ENCODE assay signal across 10 cellular contexts in genomic region chr18:62784338-62784965, GRCh38.
DNase-seq lines count a peak whose midpoint lies in the region; ATAC-seq, FAIRE-seq and TF ChIP-seq lines count a peak whose summit lies in the region.
"Had no signal": no experiment of that assay in that cellular context is flagged by ENCODE, and none has a peak within 500 bp of the region (broad histone marks: within the 10 kb centered on the region; RNA-seq: fewer than 3 reads in every experiment).

No MANE protein-coding gene starts in this region.

- H3K27me3 Mint-ChIP-seq in activated CD4-positive, alpha-beta T cell treated with anti-CD3 and anti-CD28 coated beads for 36 hours = peaks cover 3% of the 10 kb centered on the region
- no peaks in the 10 kb centered on the region for H3K27me3 Mint-ChIP-seq in MCF 10A (ENCODE audit: insufficient read depth, unreplicated experiment)

- intact Hi-C loops in activated CD4-positive, alpha-beta T cell treated with anti-CD3 and anti-CD28 coated beads for 36 hours (cut with DNase I, micrococcal nuclease) = loop anchor here (1.0 to 5.0 kb wide), 5 partner anchors 61 to 278 kb away; partner anchors contain the start of gene PHLPP1 (in 1 of the 2)
- intact Hi-C loops in MCF 10A (cut with micrococcal nuclease) = no loop called here

- no peak for FAIRE-seq in urothelium cell line (lab: Jason Lieb, UNC)
- FAIRE-seq: H54 had no signal

- POLR2A ChIA-PET in activated CD4-positive, alpha-beta T cell treated with anti-CD3 and anti-CD28 coated beads for 36 hours (lab: Charles Lee) = interaction anchor here (0.9 kb wide), 1 partner anchor 68 kb away, joined by 3 read pairs; no protein-coding TSS in a partner anchor
- POLR2A ChIA-PET in MCF 10A (lab: Yijun Ruan, JAX) = interaction anchor here (1.1 to 4.7 kb wide), 3 partner anchors 19 to 68 kb away, joined by 3 to 62 read pairs (median 3); partner anchors contain the start of gene PHLPP1

- H3K36me3 Mint-ChIP-seq in activated CD4-positive, alpha-beta T cell treated with anti-CD3 and anti-CD28 coated beads for 36 hours (ENCODE audit: low read depth) = no peaks in the 10 kb centered on the region
- no peaks in the 10 kb centered on the region for H3K36me3 Mint-ChIP-seq in MCF 10A (ENCODE audit: insufficient read depth, unreplicated experiment)

- no peak for TF ChIP-seq CTCF in MCF 10A (IDR thresholded peaks at IDR 0.05; ENCODE audit: unreplicated experiment)

- H3K27ac Mint-ChIP-seq in activated CD4-positive, alpha-beta T cell treated with anti-CD3 and anti-CD28 coated beads for 36 hours = peak overlapping the region; percentile 53
- H3K27ac Mint-ChIP-seq in MCF 10A (ENCODE audit: low read depth, unreplicated experiment) = peak overlapping the region; percentile 95

- ATAC-seq in activated CD4-positive, alpha-beta T cell treated with anti-CD3 and anti-CD28 coated beads for 36 hours = peak; percentile 73
- ATAC-seq in stimulated activated naive CD8-positive, alpha-beta T cell treated with anti-CD3 and anti-CD28 coated beads, Interleukin-15, Interleukin-2, amounts not matched to agents 100 U/mL and 50 U/mL, for 24 hours = peak; percentile 67
- ATAC-seq in GM19023 (IDR thresholded peaks at IDR 0.05; ENCODE audit: unreplicated experiment) = no peak

- no peaks in the 10 kb centered on the region for H3K9me3 Mint-ChIP-seq in activated CD4-positive, alpha-beta T cell treated with anti-CD3 and anti-CD28 coated beads for 36 hours (ENCODE audit: low read depth)
- H3K9me3 Mint-ChIP-seq in MCF 10A (ENCODE audit: unreplicated experiment) = no peaks in the 10 kb centered on the region

- CTCF ChIA-PET in activated CD4-positive, alpha-beta T cell treated with anti-CD3 and anti-CD28 coated beads for 36 hours (lab: Charles Lee) = interaction anchor here (0.6 to 1.5 kb wide), 2 partner anchors 44 to 68 kb away, joined by 3 to 4 read pairs; no protein-coding TSS in a partner anchor
- CTCF ChIA-PET in MCF 10A (lab: Yijun Ruan, JAX) = interaction anchor here (0.6 to 1.0 kb wide), 2 partner anchors 200 to 348 kb away, joined by 3 read pairs; no protein-coding TSS in a partner anchor

- no peak for DNase-seq in activated CD4-positive, alpha-beta T cell treated with anti-CD3 and anti-CD28 coated beads for 36 hours
- no peak for DNase-seq in activated CD4-positive, alpha-beta T cell treated with anti-CD3 and anti-CD28 coated beads, Interleukin-2, amount 50 U/mL, for 4 hours
- DNase-seq in HT1080 (ENCODE audit: low read depth) = peak; percentile 35
- DNase-seq in MCF 10A (ENCODE audit: unreplicated experiment) = no peak
- DNase-seq in stimulated activated naive CD8-positive, alpha-beta T cell treated with anti-CD3 and anti-CD28 coated beads, Interleukin-15, Interleukin-2, amounts not matched to agents 100 U/mL and 50 U/mL, for 24 hours = no peak
- no peak for DNase-seq in COLO668 (lab: John Stamatoyannopoulos, UW; ENCODE audit: unreplicated experiment)
- DNase-seq in urothelium cell line (ENCODE audit: low spot score) = no peak
- DNase-seq: spleen had no signal

- H3K4me1 Mint-ChIP-seq in activated CD4-positive, alpha-beta T cell treated with anti-CD3 and anti-CD28 coated beads for 36 hours = peaks cover 59% of the 10 kb centered on the region
- peaks cover 37% of the 10 kb centered on the region for H3K4me1 Mint-ChIP-seq in MCF 10A (ENCODE audit: insufficient read depth, unreplicated experiment)

- BruUV-seq in MCF 10A (replicated peaks; lab: Mats Ljungman, UMichigan) = no TSS peak

- peak overlapping the region; percentile 20 for H3K4me3 Mint-ChIP-seq in activated CD4-positive, alpha-beta T cell treated with anti-CD3 and anti-CD28 coated beads for 36 hours
- no peak overlapping the region for H3K4me3 Mint-ChIP-seq in MCF 10A (ENCODE audit: unreplicated experiment)
